12 cellular contexts compared by ENCODE assay signal in genomic region chr7:127938588-127938987, GRCh38.
DNase-seq lines count a peak whose midpoint lies in the region; ATAC-seq and TF ChIP-seq lines count a peak whose summit lies in the region.
"Had no signal": no experiment of that assay in that cellular context is flagged by ENCODE, and none has a peak within 500 bp of the region (broad histone marks: within the 10 kb centered on the region; RNA-seq: fewer than 3 reads in every experiment).

No MANE protein-coding gene starts in this region.

- H3K36me3 Mint-ChIP-seq in osteocyte (ENCODE audit: unreplicated experiment): peaks cover 8% of the 10 kb centered on the region

- H3K27me3 Mint-ChIP-seq in osteocyte (ENCODE audit: unreplicated experiment): no peaks in the 10 kb centered on the region

- H3K4me1 Mint-ChIP-seq in osteocyte (ENCODE audit: unreplicated experiment): peaks cover 19% of the 10 kb centered on the region

- TF ChIP-seq CTCF in osteocyte (IDR thresholded peaks at IDR 0.05): peak; percentile 20
- no peak for TF ChIP-seq CTCF in omental fat pad (IDR thresholded peaks at IDR 0.05)

- peak; percentile 89 for DNase-seq in ELR (ENCODE audit: low read depth)
- DNase-seq in NCI-H69 (lab: John Stamatoyannopoulos, UW): peak; percentile 30
- DNase-seq in dedifferentiated amniotic fluid mesenchymal stem cell (ENCODE audit: extremely low spot score): peak; percentile 89
- DNase-seq in osteocyte (ENCODE audit: extremely low spot score, unreplicated experiment): no peak
- no peak for DNase-seq in GM19240 (ENCODE audit: insufficient read length, low spot score)
- no peak for DNase-seq in omental fat pad (ENCODE audit: low spot score)
- no peak for DNase-seq in NAMALWA (ENCODE audit: low spot score)
- DNase-seq: central memory CD4-positive, alpha-beta T cell; NCI-H510A; stimulated activated CD4-positive, alpha-beta T cell treated with anti-CD3 and anti-CD28 coated beads, Interleukin-2, amount 100 ng/mL, for 24 hours had no signal

- ATAC-seq in GM18520 (IDR thresholded peaks at IDR 0.05; ENCODE audit: unreplicated experiment) (no peak), omental fat pad (ENCODE audit: low FRiP score) (no peak)

- H3K27ac Mint-ChIP-seq in osteocyte (ENCODE audit: unreplicated experiment): peak overlapping the region; percentile 37

- H3K4me3 Mint-ChIP-seq in osteocyte (ENCODE audit: unreplicated experiment): no peak overlapping the region
- H3K4me3 Mint-ChIP-seq: neural crest cell had no signal

- no peaks in the 10 kb centered on the region for H3K9me3 Mint-ChIP-seq in osteocyte (ENCODE audit: unreplicated experiment)
- H3K9me3 Mint-ChIP-seq: neural crest cell had no signal

Comparison
In these comparisons a context has a peak if more than half of its experiments do, and no peak if none do; other contexts are left out.
1. DNase-seq: peak in ELR (single experiment), NCI-H69 (single experiment) and dedifferentiated amniotic fluid mesenchymal stem cell (single experiment); none in osteocyte (single experiment), GM19240 (single experiment), omental fat pad (single experiment) and NAMALWA (single experiment).